Comparison of ENCODE assay signal across 1 cellular context in the genomic region with DNA sequence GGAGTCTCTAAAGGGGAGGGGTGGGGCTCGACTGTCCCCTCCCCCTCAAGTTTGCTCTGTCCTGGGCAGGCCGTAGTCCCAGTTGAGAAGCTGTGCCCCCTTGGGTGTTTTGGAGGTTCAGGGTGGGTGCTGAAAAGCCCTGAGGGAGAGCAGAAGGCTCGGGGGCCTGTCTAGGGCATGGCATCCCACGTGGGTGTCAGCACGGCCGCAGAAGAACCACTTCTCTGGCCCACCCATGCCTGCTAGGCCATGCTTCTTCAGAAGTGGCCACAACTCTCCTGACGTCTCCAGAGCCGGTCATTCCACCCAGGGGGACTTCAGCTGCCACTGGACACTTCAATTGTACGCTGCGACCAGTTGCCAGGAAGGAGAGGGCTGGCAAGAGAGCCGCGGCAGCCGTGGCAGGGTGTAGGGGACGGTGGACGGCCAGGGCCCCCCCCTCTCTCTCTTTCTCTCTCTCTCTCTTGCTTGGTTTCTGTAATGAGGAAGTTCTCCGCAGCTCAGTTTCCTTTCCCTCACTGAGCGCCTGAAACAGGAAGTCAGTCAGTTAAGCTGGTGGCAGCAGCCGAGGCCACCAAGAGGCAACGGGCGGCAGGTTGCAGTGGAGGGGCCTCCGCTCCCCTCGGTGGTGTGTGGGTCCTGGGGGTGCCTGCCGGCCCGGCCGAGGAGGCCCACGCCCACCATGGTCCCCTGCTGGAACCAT.
TF ChIP-seq lines count a peak whose summit lies in the region.

INPP5D (plus strand) TSS at position 546 of the 703 bp plus-strand sequence; CDS start at position 683, 137 bp downstream.

TF ChIP-seq in GM12878, 131 proteins besides CTCF, POLR2A, EP300 and RAD21 (continued from another document and continues in another):
- TF ChIP-seq ZNF592 (IDR thresholded peaks at IDR 0.05) (no peak; the same call in 1 of the 2 replicates), EZH2 (IDR thresholded peaks at IDR 0.05; ENCODE audit: borderline replicate concordance, control insufficient read depth, low read depth, low read length) (no peak), EED (IDR thresholded peaks at IDR 0.05; ENCODE audit: low read depth) (peak; percentile 62; the same call in 1 of the 2 replicates), ASH2L (IDR thresholded peaks at IDR 0.05; ENCODE audit: borderline replicate concordance, low read depth) (no peak), HCFC1 (IDR thresholded peaks at IDR 0.05; ENCODE audit: low read length) (0 out of 2 replicates have a peak, but pooled peaks have one; percentile 14), KLF5 (IDR thresholded peaks at IDR 0.05; ENCODE audit: partially characterized antibody) (no peak), ATF2 (IDR thresholded peaks at IDR 0.05; ENCODE audit: low read length) (no peak), ZBTB40 (IDR thresholded peaks at IDR 0.05; ENCODE audit: borderline replicate concordance) (no peak), RELA (IDR thresholded peaks at IDR 0.05; ENCODE audit: borderline replicate concordance, partially characterized antibody) (no peak), TCF3 (IDR thresholded peaks at IDR 0.05; ENCODE audit: borderline replicate concordance, insufficient read depth, low read depth, low read length) (0 out of 2 replicates have a peak, but pooled peaks have one; percentile 22), CEBPZ (IDR thresholded peaks at IDR 0.05; ENCODE audit: low read depth, low read length) (no peak), HDAC6 (IDR thresholded peaks at IDR 0.05; ENCODE audit: unreplicated experiment) (no peak), SIX5 (IDR thresholded peaks at IDR 0.05; ENCODE audit: low read depth, low read length, severe bottlenecking) (no peak), SUPT20H (IDR thresholded peaks at IDR 0.05; ENCODE audit: borderline replicate concordance, control insufficient read depth, low read depth, low read length) (no peak), ZNF687 (IDR thresholded peaks at IDR 0.05) (peak; percentile 71), BMI1 (IDR thresholded peaks at IDR 0.05; ENCODE audit: borderline replicate concordance) (no peak), CBX3 (IDR thresholded peaks at IDR 0.05; ENCODE audit: borderline replicate concordance, low read depth) (no peak), RB1 (IDR thresholded peaks at IDR 0.05; ENCODE audit: borderline replicate concordance) (no peak), NRF1 (conservative IDR thresholded peaks at IDR 0.05; ENCODE audit: low read depth, low read length) (no peak), BRCA1 (IDR thresholded peaks at IDR 0.05; ENCODE audit: low read depth, low read length) (no peak)
- TF ChIP-seq, protein P1, sequence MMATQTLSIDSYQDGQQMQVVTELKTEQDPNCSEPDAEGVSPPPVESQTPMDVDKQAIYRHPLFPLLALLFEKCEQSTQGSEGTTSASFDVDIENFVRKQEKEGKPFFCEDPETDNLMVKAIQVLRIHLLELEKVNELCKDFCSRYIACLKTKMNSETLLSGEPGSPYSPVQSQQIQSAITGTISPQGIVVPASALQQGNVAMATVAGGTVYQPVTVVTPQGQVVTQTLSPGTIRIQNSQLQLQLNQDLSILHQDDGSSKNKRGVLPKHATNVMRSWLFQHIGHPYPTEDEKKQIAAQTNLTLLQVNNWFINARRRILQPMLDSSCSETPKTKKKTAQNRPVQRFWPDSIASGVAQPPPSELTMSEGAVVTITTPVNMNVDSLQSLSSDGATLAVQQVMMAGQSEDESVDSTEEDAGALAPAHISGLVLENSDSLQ (IDR thresholded peaks at IDR 0.05) = no peak; the same call in 1 of the 2 replicates
- TF ChIP-seq, protein P2, sequence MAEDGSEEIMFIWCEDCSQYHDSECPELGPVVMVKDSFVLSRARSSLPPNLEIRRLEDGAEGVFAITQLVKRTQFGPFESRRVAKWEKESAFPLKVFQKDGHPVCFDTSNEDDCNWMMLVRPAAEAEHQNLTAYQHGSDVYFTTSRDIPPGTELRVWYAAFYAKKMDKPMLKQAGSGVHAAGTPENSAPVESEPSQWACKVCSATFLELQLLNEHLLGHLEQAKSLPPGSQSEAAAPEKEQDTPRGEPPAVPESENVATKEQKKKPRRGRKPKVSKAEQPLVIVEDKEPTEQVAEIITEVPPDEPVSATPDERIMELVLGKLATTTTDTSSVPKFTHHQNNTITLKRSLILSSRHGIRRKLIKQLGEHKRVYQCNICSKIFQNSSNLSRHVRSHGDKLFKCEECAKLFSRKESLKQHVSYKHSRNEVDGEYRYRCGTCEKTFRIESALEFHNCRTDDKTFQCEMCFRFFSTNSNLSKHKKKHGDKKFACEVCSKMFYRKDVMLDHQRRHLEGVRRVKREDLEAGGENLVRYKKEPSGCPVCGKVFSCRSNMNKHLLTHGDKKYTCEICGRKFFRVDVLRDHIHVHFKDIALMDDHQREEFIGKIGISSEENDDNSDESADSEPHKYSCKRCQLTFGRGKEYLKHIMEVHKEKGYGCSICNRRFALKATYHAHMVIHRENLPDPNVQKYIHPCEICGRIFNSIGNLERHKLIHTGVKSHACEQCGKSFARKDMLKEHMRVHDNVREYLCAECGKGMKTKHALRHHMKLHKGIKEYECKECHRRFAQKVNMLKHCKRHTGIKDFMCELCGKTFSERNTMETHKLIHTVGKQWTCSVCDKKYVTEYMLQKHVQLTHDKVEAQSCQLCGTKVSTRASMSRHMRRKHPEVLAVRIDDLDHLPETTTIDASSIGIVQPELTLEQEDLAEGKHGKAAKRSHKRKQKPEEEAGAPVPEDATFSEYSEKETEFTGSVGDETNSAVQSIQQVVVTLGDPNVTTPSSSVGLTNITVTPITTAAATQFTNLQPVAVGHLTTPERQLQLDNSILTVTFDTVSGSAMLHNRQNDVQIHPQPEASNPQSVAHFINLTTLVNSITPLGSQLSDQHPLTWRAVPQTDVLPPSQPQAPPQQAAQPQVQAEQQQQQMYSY (CRISPR knock-in tag; IDR thresholded peaks at IDR 0.05) = no peak
- TF ChIP-seq, protein P3, sequence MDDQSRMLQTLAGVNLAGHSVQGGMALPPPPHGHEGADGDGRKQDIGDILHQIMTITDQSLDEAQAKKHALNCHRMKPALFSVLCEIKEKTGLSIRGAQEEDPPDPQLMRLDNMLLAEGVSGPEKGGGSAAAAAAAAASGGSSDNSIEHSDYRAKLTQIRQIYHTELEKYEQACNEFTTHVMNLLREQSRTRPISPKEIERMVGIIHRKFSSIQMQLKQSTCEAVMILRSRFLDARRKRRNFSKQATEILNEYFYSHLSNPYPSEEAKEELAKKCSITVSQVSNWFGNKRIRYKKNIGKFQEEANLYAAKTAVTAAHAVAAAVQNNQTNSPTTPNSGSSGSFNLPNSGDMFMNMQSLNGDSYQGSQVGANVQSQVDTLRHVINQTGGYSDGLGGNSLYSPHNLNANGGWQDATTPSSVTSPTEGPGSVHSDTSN (IDR thresholded peaks at IDR 0.05; ENCODE audit: insufficient replicate concordance, low read depth, low read length) = no peak
